2 cellular contexts compared by ENCODE assay signal in the genomic region with DNA sequence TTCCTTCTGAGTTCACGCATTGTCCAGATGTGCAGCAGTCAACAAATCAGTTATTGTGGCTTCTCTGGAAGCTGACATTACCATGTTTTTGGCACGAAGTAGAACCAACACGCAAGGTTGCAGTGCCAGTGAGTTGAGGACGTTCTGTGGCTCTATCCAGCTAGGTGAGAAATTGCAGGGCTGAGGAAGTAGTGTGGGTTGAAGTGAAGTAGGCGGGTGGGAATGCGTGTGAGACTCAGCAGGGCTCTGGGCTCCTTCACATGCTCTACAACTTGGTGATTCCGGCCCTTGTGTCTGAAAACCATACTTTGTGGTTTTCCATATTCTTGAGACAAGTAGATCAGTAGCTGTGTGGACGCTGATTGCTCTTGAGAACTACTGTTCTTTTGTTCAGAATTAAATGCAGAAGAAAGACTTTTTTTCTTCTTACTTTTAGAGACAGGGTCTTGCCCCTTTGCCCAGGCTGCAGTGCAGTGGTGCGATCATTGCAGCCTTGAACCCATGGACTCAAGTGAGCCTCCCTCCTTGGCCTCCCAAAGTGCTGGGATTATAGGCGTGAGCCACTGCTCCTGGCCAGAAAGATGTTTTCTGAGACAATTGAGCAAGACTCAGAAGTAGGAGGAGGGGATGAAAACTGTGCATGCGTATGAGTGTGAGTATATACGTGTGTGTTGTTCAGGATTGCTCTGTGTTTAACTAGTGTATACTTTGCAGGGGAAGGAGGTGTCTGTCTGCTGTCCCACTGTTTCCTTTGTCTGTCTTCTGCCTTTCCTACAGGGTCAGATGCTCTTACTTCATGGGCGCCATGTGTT.
TF ChIP-seq lines count a peak whose summit lies in the region.

No MANE protein-coding gene starts in this region.

TF ChIP-seq in IMR-90, 13 proteins besides CTCF, POLR2A, EP300 and RAD21:
- TF ChIP-seq CHD1 (IDR thresholded peaks at IDR 0.05; ENCODE audit: low read depth, low read length) (no peak), RFX5 (IDR thresholded peaks at IDR 0.05; ENCODE audit: low read depth, low read length) (no peak), MAFK (IDR thresholded peaks at IDR 0.05; ENCODE audit: low read depth, low read length) (no peak), CEBPB (IDR thresholded peaks at IDR 0.05; ENCODE audit: low read depth, low read length) (no peak), MXI1 (IDR thresholded peaks at IDR 0.05; ENCODE audit: borderline replicate concordance, low read depth, low read length) (no peak), SMC3 (IDR thresholded peaks at IDR 0.05; ENCODE audit: low read depth, low read length) (no peak), NFE2L2 (IDR thresholded peaks at IDR 0.05; ENCODE audit: low read depth, low read length) (no peak), RCOR1 (IDR thresholded peaks at IDR 0.05; ENCODE audit: insufficient replicate concordance, low read length) (no peak), FOS (IDR thresholded peaks at IDR 0.05; ENCODE audit: low read depth, low read length) (no peak), MAZ (IDR thresholded peaks at IDR 0.05; ENCODE audit: borderline replicate concordance, low read depth, low read length) (no peak)
- TF ChIP-seq, protein P1, sequence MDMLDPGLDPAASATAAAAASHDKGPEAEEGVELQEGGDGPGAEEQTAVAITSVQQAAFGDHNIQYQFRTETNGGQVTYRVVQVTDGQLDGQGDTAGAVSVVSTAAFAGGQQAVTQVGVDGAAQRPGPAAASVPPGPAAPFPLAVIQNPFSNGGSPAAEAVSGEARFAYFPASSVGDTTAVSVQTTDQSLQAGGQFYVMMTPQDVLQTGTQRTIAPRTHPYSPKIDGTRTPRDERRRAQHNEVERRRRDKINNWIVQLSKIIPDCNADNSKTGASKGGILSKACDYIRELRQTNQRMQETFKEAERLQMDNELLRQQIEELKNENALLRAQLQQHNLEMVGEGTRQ (IDR thresholded peaks at IDR 0.05; ENCODE audit: low read depth, low read length) = no peak
- TF ChIP-seq, protein P2, sequence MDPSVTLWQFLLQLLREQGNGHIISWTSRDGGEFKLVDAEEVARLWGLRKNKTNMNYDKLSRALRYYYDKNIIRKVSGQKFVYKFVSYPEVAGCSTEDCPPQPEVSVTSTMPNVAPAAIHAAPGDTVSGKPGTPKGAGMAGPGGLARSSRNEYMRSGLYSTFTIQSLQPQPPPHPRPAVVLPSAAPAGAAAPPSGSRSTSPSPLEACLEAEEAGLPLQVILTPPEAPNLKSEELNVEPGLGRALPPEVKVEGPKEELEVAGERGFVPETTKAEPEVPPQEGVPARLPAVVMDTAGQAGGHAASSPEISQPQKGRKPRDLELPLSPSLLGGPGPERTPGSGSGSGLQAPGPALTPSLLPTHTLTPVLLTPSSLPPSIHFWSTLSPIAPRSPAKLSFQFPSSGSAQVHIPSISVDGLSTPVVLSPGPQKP (IDR thresholded peaks at IDR 0.05; ENCODE audit: borderline replicate concordance, low read depth, low read length) = no peak

TF ChIP-seq in K562, 482 proteins besides CTCF, POLR2A, EP300 and RAD21:
- TF ChIP-seq SMARCA4 (IDR thresholded peaks at IDR 0.05) = no peak
- TF ChIP-seq, protein P3, sequence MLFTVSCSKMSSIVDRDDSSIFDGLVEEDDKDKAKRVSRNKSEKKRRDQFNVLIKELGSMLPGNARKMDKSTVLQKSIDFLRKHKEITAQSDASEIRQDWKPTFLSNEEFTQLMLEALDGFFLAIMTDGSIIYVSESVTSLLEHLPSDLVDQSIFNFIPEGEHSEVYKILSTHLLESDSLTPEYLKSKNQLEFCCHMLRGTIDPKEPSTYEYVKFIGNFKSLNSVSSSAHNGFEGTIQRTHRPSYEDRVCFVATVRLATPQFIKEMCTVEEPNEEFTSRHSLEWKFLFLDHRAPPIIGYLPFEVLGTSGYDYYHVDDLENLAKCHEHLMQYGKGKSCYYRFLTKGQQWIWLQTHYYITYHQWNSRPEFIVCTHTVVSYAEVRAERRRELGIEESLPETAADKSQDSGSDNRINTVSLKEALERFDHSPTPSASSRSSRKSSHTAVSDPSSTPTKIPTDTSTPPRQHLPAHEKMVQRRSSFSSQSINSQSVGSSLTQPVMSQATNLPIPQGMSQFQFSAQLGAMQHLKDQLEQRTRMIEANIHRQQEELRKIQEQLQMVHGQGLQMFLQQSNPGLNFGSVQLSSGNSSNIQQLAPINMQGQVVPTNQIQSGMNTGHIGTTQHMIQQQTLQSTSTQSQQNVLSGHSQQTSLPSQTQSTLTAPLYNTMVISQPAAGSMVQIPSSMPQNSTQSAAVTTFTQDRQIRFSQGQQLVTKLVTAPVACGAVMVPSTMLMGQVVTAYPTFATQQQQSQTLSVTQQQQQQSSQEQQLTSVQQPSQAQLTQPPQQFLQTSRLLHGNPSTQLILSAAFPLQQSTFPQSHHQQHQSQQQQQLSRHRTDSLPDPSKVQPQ (CRISPR knock-in tag; IDR thresholded peaks at IDR 0.05; ENCODE audit: borderline replicate concordance) = no peak
- TF ChIP-seq BMI1 (IDR thresholded peaks at IDR 0.05; ENCODE audit: low read length) = no peak
- TF ChIP-seq FUS (optimal IDR thresholded peaks at IDR 0.05; ENCODE audit: low read depth, low read length) = no peak
- TF ChIP-seq ZNF23 (CRISPR knock-in tag; IDR thresholded peaks at IDR 0.05) = no peak
- no peak for TF ChIP-seq HNRNPUL1 (IDR thresholded peaks at IDR 0.05; ENCODE audit: low read length)
- no peak for TF ChIP-seq BRF1 (IDR thresholded peaks at IDR 0.05; ENCODE audit: borderline replicate concordance, extremely low read depth, insufficient read length)
- TF ChIP-seq ZNF263 (CRISPR knock-in tag; IDR thresholded peaks at IDR 0.05; ENCODE audit: borderline replicate concordance) = no peak
- TF ChIP-seq CTBP1 (IDR thresholded peaks at IDR 0.05; ENCODE audit: borderline replicate concordance) = no peak
- no peak for TF ChIP-seq XRCC3 (IDR thresholded peaks at IDR 0.05)
